Comparison of ENCODE assay signal across 9 cellular contexts in genomic region chr22:40036591-40037225, GRCh38. TPM values are rescaled to one million over a fixed set of nuclear protein-coding genes. Genes with fewer than 3 reads are reported as not detected.
DNase-seq lines count a peak whose midpoint lies in the region; ATAC-seq, FAIRE-seq and TF ChIP-seq lines count a peak whose summit lies in the region.
"Had no signal": no experiment of that assay in that cellular context is flagged by ENCODE, and none has a peak within 500 bp of the region (broad histone marks: within the 10 kb centered on the region; RNA-seq: fewer than 3 reads in every experiment).

No MANE protein-coding gene starts in this region.

- H3K9me3 ChIP-seq in OCI-LY1 (ENCODE audit: low read length) (no peaks in the 10 kb centered on the region), neural cell (ENCODE audit: low read length) (no peaks in the 10 kb centered on the region)

- no peaks in the 10 kb centered on the region for H3F3A ChIP-seq in OCI-LY1 (ENCODE audit: insufficient read depth, low read length)
- no peaks in the 10 kb centered on the region for H3F3A ChIP-seq in neural cell (ENCODE audit: insufficient read depth, low read length, poor library complexity, severe bottlenecking)

- H3K27me3 ChIP-seq in OCI-LY1 (ENCODE audit: insufficient read depth, low read length) (no peaks in the 10 kb centered on the region), neural cell (ENCODE audit: insufficient read depth, low read depth, low read length) (peaks cover 10% of the 10 kb centered on the region)

- H3K27ac ChIP-seq in OCI-LY1 (ENCODE audit: low read depth, low read length, poor library complexity, severe bottlenecking) (no peak overlapping the region), neural cell (ENCODE audit: low read length) (no peak overlapping the region)

- TF ChIP-seq EP300 in neural cell (conservative IDR thresholded peaks at IDR 0.05; ENCODE audit: poor library complexity, severe bottlenecking), result no peak

- H3K4me1 ChIP-seq in OCI-LY1 (ENCODE audit: insufficient read depth, low read length, severe bottlenecking), result peaks cover 10% of the 10 kb centered on the region

- H3K36me3 ChIP-seq in OCI-LY1 (ENCODE audit: insufficient read depth, low read length), result no peaks in the 10 kb centered on the region
- H3K36me3 ChIP-seq in neural cell (ENCODE audit: insufficient read depth, low read length), result no peaks in the 10 kb centered on the region

- TF ChIP-seq RAD21 in neural cell (conservative IDR thresholded peaks at IDR 0.05), result peak; percentile 99

- H3K9me2 ChIP-seq in OCI-LY1 (ENCODE audit: low read depth, low read length) (no peaks in the 10 kb centered on the region), neural cell (ENCODE audit: insufficient read depth, low read length) (no peaks in the 10 kb centered on the region)

- no peak overlapping the region for H3K4me2 ChIP-seq in OCI-LY1 (ENCODE audit: low read length)
- no peak overlapping the region for H3K4me2 ChIP-seq in neural cell (ENCODE audit: low read length)

- peak; percentile 90 for TF ChIP-seq CTCF in OCI-LY1 (IDR thresholded peaks at IDR 0.05; ENCODE audit: low read length)
- TF ChIP-seq CTCF in neural cell (IDR thresholded peaks at IDR 0.05; ENCODE audit: poor library complexity, severe bottlenecking), result peak; percentile 97

- no peak overlapping the region for H3K9ac ChIP-seq in OCI-LY1 (ENCODE audit: low read length)
- no peak overlapping the region for H3K9ac ChIP-seq in neural cell (ENCODE audit: low read length)

- no peak overlapping the region for H2AFZ ChIP-seq in OCI-LY1 (ENCODE audit: low read length)
- H2AFZ ChIP-seq in neural cell (ENCODE audit: low read depth, low read length), result no peak overlapping the region

- H3K4me3 ChIP-seq in OCI-LY1 (ENCODE audit: low read depth, low read length, poor library complexity, severe bottlenecking), result no peak overlapping the region
- no peak overlapping the region for H3K4me3 ChIP-seq in neural cell (ENCODE audit: low read length)

- H4K20me1 ChIP-seq in OCI-LY1 (ENCODE audit: insufficient read depth, low read length), result no peaks in the 10 kb centered on the region
- H4K20me1 ChIP-seq in neural cell (ENCODE audit: insufficient read depth), result no peaks in the 10 kb centered on the region

- FAIRE-seq in HTR-8/SVneo (lab: Jason Lieb, UNC) (no peak), urothelium cell line (lab: Jason Lieb, UNC) (peak; percentile 89)

- ATAC-seq in GM21390 (IDR thresholded peaks at IDR 0.05; ENCODE audit: unreplicated experiment), result no peak

- peak; percentile 86 for DNase-seq in COLO829 (ENCODE audit: low spot score)
- DNase-seq in HTR-8/SVneo (ENCODE audit: insufficient read length, low spot score), result peak; percentile 78
- DNase-seq in activated T-cell treated with anti-CD3 and anti-CD28 coated beads, Interleukin-2, amount 50 U/mL, for 48 hours, result peak; percentile 70 to 77
- DNase-seq in fibroblast of peridontal ligament (ENCODE audit: extremely low read depth), result peak; percentile 73
- peak; percentile 89 for DNase-seq in urothelium cell line (ENCODE audit: low spot score)

- H3K79me2 ChIP-seq in OCI-LY1 (ENCODE audit: insufficient read depth, low read length), result no peaks in the 10 kb centered on the region
- H3K79me2 ChIP-seq in neural cell (replicated peaks; ENCODE audit: insufficient read depth, low read length), result no peaks in the 10 kb centered on the region

TF ChIP-seq in neural cell, 6 proteins besides CTCF, POLR2A, EP300 and RAD21:
- TF ChIP-seq EZH2 (IDR thresholded peaks at IDR 0.05; ENCODE audit: borderline replicate concordance, insufficient read depth, low read length, poor library complexity, severe bottlenecking) (no peak), SMC3 (conservative IDR thresholded peaks at IDR 0.05; ENCODE audit: poor library complexity) (peak; percentile 99), POLR2AphosphoS5 (IDR thresholded peaks at IDR 0.05) (no peak), REST (IDR thresholded peaks at IDR 0.05; ENCODE audit: borderline replicate concordance) (no peak), MXI1 (conservative IDR thresholded peaks at IDR 0.05; ENCODE audit: poor library complexity, severe bottlenecking) (no peak)
TF ChIP-seq in neural cell: peak in this region for 1.

RNA-seq across cellular contexts. Expression of gene FAM83F, which starts 42.0 kb away (rescaled TPM):
- 0.02 and 0.42 TPM in 2 replicates for polyA plus RNA-seq in neural cell
- 0.23 TPM in 1 of 2 replicates, not detected in the other for polyA minus RNA-seq in neural cell
- polyA plus RNA-seq: IgD-negative memory B cell had no signal
